Comparison of ENCODE assay signal across 11 cellular contexts in the genomic region with DNA sequence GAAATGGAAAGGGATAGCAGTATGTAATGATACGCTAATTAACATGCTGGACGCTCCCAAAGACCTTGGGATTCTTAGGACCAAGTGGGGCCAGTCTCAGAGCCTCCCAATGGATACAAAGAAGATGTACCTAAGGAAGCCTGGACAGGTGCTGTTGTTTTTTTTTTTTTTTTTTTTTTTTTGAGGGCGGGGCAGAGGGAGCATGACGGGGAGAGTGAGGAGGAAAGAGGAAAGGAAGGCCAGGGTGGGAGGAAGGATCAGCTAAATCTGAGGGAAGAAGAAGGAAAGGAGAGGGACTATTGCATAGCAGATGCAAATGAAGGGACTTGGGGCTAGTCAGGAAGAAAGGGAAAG. TPM values are rescaled to one million over a fixed set of nuclear protein-coding genes. Genes with fewer than 3 reads are reported as not detected.
DNase-seq lines count a peak whose midpoint lies in the region; ATAC-seq, FAIRE-seq and TF ChIP-seq lines count a peak whose summit lies in the region.
"Had no signal": no experiment of that assay in that cellular context is flagged by ENCODE, and none has a peak within 500 bp of the region (broad histone marks: within the 10 kb centered on the region; RNA-seq: fewer than 3 reads in every experiment).

No MANE protein-coding gene starts in this region.

- H3K27me3 Mint-ChIP-seq in activated T-cell treated with anti-CD3 and anti-CD28 coated beads, Interleukin-2, amount 50 U/mL, for 24 hours = no peaks in the 10 kb centered on the region
- H3K27me3 Mint-ChIP-seq in activated CD8-positive, alpha-beta T cell treated with anti-CD3 and anti-CD28 coated beads, Interleukin-2, amount 10 ng/mL, durations not matched to agents 7 days and 5 days (ENCODE audit: low read depth) = no peaks in the 10 kb centered on the region
- peaks cover 11 to 41% (median 22%) of the 10 kb centered on the region in 3 donors for H3K27me3 Mint-ChIP-seq in immature natural killer cell (ENCODE audit: low read depth in 3 of 3)

- BruUV-seq in HepG2 (replicated peaks; lab: Mats Ljungman, UMichigan) = no TSS peak

- H3K4me1 ChIP-seq in HepG2 (ENCODE audit: insufficient read depth, low read length) = peaks cover 59% of the 10 kb centered on the region

- H3K4me2 ChIP-seq in HepG2 (ENCODE audit: low read depth, low read length) = no peak overlapping the region

- no peak for TF ChIP-seq EP300 in HepG2 (IDR thresholded peaks at IDR 0.05; ENCODE audit: low read depth in 2 of 2, low read length in 2 of 2)
- TF ChIP-seq EP300 in HepG2 (CRISPR knock-in tag; IDR thresholded peaks at IDR 0.05; ENCODE audit: borderline replicate concordance) = no peak

- TF ChIP-seq POLR2A in HepG2 (IDR thresholded peaks at IDR 0.05; ENCODE audit: insufficient read depth in 1 of 2, low read depth in 2 of 2, low read length in 2 of 2) = no peak

- 91% methylated on average over 4 of the region's 4 CpGs for WGBS in HepG2 (ENCODE audit: low lambda C conversion rate)

- H3K27ac Mint-ChIP-seq in activated T-cell treated with anti-CD3 and anti-CD28 coated beads, Interleukin-2, amount 50 U/mL, for 24 hours = peak overlapping the region; percentile 92
- peak overlapping the region; percentile 93 for H3K27ac Mint-ChIP-seq in activated CD8-positive, alpha-beta T cell treated with anti-CD3 and anti-CD28 coated beads, Interleukin-2, amount 10 ng/mL, durations not matched to agents 7 days and 5 days
- H3K27ac Mint-ChIP-seq in immature natural killer cell = peak overlapping the region in 4 of 6 donors; percentile 87 to 97 (median 94)

- H2AFZ ChIP-seq in HepG2 (ENCODE audit: low read length) = no peak overlapping the region

- no peak overlapping the region for H3K9ac ChIP-seq in HepG2 (ENCODE audit: insufficient read depth, low read depth, low read length)

- DNase-seq in activated T-cell treated with anti-CD3 and anti-CD28 coated beads, Interleukin-2, amount 50 U/mL, for 24 hours = no peak
- DNase-seq in activated T-cell treated with anti-CD3 and anti-CD28 coated beads for 4 hours (no peak), immature natural killer cell (no peak), substantia nigra (lab: John Stamatoyannopoulos, UW) (no peak), NCI-H1694 (lab: John Stamatoyannopoulos, UW) (no peak), HepG2 (ENCODE audit: low spot score) (no peak), medulla oblongata (ENCODE audit: extremely low spot score) (no peak)
- no peak for DNase-seq in activated CD8-positive, alpha-beta T cell treated with anti-CD3 and anti-CD28 coated beads, Interleukin-2, amount 10 ng/mL, durations not matched to agents 7 days and 5 days
- DNase-seq: NCI-H446 treated with DMSO at 0.1 percent for 48 hours; SIG-M5; stimulated activated naive CD4-positive, alpha-beta T cell treated with Interleukin-2 at 50 U/mL for 16 hours had no signal

- no peak overlapping the region for H3K4me3 ChIP-seq in HepG2 (replicated peaks in 1 of 3; ENCODE audit: insufficient read depth in 1 of 3, low read depth in 2 of 3, low read length in 3 of 3)

- intact Hi-C loops in HepG2 (cut with micrococcal nuclease; ENCODE audit: unreplicated experiment) = no loop called here

- peaks cover 57% of the 10 kb centered on the region for H3K4me1 Mint-ChIP-seq in activated T-cell treated with anti-CD3 and anti-CD28 coated beads, Interleukin-2, amount 50 U/mL, for 24 hours (ENCODE audit: low read depth)
- H3K4me1 Mint-ChIP-seq in activated CD8-positive, alpha-beta T cell treated with anti-CD3 and anti-CD28 coated beads, Interleukin-2, amount 10 ng/mL, durations not matched to agents 7 days and 5 days (ENCODE audit: low read depth) = peaks cover 58% of the 10 kb centered on the region
- H3K4me1 Mint-ChIP-seq in immature natural killer cell = peaks cover 56 to 62% of the 10 kb centered on the region in 2 donors

- CTCF ChIA-PET in activated CD8-positive, alpha-beta T cell treated with anti-CD3 and anti-CD28 coated beads, Interleukin-2, amount 10 ng/mL, durations not matched to agents 7 days and 5 days (lab: Charles Lee) = interaction anchor here (1.1 to 14.0 kb wide), 5 partner anchors 22 to 217 kb away, joined by 3 to 165 read pairs (median 7); a partner anchor contains a TSS
- CTCF ChIA-PET in HepG2 (lab: Yijun Ruan, JAX; ENCODE audit: low intra/inter-chr PET ratio, low total read pairs) = no interaction called here

- no peak for FAIRE-seq in HepG2 (lab: Jason Lieb, UNC)

- TF ChIP-seq CTCF in HepG2 (CRISPR knock-in tag; IDR thresholded peaks at IDR 0.05) = no peak

- POLR2A ChIA-PET in activated CD8-positive, alpha-beta T cell treated with anti-CD3 and anti-CD28 coated beads, Interleukin-2, amount 10 ng/mL, durations not matched to agents 7 days and 5 days (lab: Charles Lee) = interaction anchor here (8.3 kb wide), 1 partner anchor 14 kb away, joined by 343 read pairs; no protein-coding TSS in a partner anchor
- POLR2A ChIA-PET in HepG2 (lab: Yijun Ruan, JAX) = interaction anchor here (2.0 kb wide), 1 partner anchor 13 kb away, joined by 11 read pairs; no protein-coding TSS in a partner anchor

- no peak for ATAC-seq in activated CD8-positive, alpha-beta T cell treated with anti-CD3 and anti-CD28 coated beads, Interleukin-2, amount 10 ng/mL, durations not matched to agents 7 days and 5 days
- no peak for ATAC-seq in HepG2

- H3K27ac ChIP-seq in substantia nigra (ENCODE audit: low read depth, low read length, poor library complexity, severe bottlenecking) = peak overlapping the region; percentile 5
- H3K27ac ChIP-seq in HepG2 (ENCODE audit: extremely low read length, insufficient read depth, low read length) = no peak overlapping the region

- in situ Hi-C loops in HepG2 (cut with HindIII; ENCODE audit: extremely low pct_ligation_motif_present, low pct_unique_long_range_greater_than_20kb) = no loop called here

- no peaks in the 10 kb centered on the region for H4K20me1 ChIP-seq in HepG2 (ENCODE audit: insufficient read depth, low read length)

- no peaks in the 10 kb centered on the region for H3K9me3 ChIP-seq in HepG2 (ENCODE audit: low read length)

- no peaks in the 10 kb centered on the region; a peak in 1 of 5 replicates for H3K27me3 ChIP-seq in HepG2 (ENCODE audit: control insufficient read depth in 1 of 2, insufficient read depth in 2 of 2, low read length in 2 of 2)

- no peak for TF ChIP-seq RAD21 in HepG2 (CRISPR knock-in tag; IDR thresholded peaks at IDR 0.05)

- peak overlapping the region; percentile 40 for H3K4me3 Mint-ChIP-seq in activated T-cell treated with anti-CD3 and anti-CD28 coated beads, Interleukin-2, amount 50 U/mL, for 24 hours
- H3K4me3 Mint-ChIP-seq in activated CD8-positive, alpha-beta T cell treated with anti-CD3 and anti-CD28 coated beads, Interleukin-2, amount 10 ng/mL, durations not matched to agents 7 days and 5 days = no peak overlapping the region
- H3K4me3 Mint-ChIP-seq in immature natural killer cell = peak overlapping the region; percentile 42 to 91 (median 86)

- H3K36me3 Mint-ChIP-seq in activated T-cell treated with anti-CD3 and anti-CD28 coated beads, Interleukin-2, amount 50 U/mL, for 24 hours (ENCODE audit: low read depth) = peaks cover 40% of the 10 kb centered on the region
- H3K36me3 Mint-ChIP-seq in activated CD8-positive, alpha-beta T cell treated with anti-CD3 and anti-CD28 coated beads, Interleukin-2, amount 10 ng/mL, durations not matched to agents 7 days and 5 days (ENCODE audit: low read depth) = peaks cover 34% of the 10 kb centered on the region
- peaks cover 0 to 13% (median 9%) of the 10 kb centered on the region in 3 donors for H3K36me3 Mint-ChIP-seq in immature natural killer cell

- H3K79me2 ChIP-seq in HepG2 (ENCODE audit: insufficient read depth, low read length) = peaks cover 18% of the 10 kb centered on the region

- peaks cover 1 to 7% of the 10 kb centered on the region in 2 experiments; a peak in 3 of 5 replicates for H3K36me3 ChIP-seq in HepG2 (replicated peaks in 1 of 2; ENCODE audit: control insufficient read depth in 1 of 2, insufficient read depth in 2 of 2, low read length in 2 of 2)

- no peaks in the 10 kb centered on the region for H3K9me3 Mint-ChIP-seq in activated T-cell treated with anti-CD3 and anti-CD28 coated beads, Interleukin-2, amount 50 U/mL, for 24 hours
- H3K9me3 Mint-ChIP-seq in activated CD8-positive, alpha-beta T cell treated with anti-CD3 and anti-CD28 coated beads, Interleukin-2, amount 10 ng/mL, durations not matched to agents 7 days and 5 days (ENCODE audit: insufficient read depth) = no peaks in the 10 kb centered on the region
- no peaks in the 10 kb centered on the region for H3K9me3 Mint-ChIP-seq in immature natural killer cell

RNA-seq across cellular contexts. Expression of a gene that starts 2.5 kb away (rescaled TPM):
- 10 to 100 TPM; 56.3 to 56.7 TPM for total RNA-seq in activated CD8-positive, alpha-beta T cell treated with anti-CD3 and anti-CD28 coated beads, Interleukin-2, amount 10 ng/mL, durations not matched to agents 7 days and 5 days
- polyA plus RNA-seq in immature natural killer cell (10 to 100 TPM; 33.6 to 93.6 (median 39.5) TPM), HepG2 (2011; rRNA removed) (17.2 and 19.6 TPM in 2 replicates)
- total RNA-seq in HepG2 (2016; rRNA removed; fragmentation: Illumina TruSeq; extraction: Trizol) = 2.0 and 3.9 TPM in 2 replicates
- total RNA-seq in HepG2 (2016; cell fraction: cytosol; rRNA removed; fragmentation: Illumina TruSeq; extraction: Trizol; ENCODE audit: low read depth) = 4.1 and 5.2 TPM in 2 replicates
- total RNA-seq in HepG2 (2016; cell fraction: insoluble cytoplasmic fraction; rRNA removed; fragmentation: Illumina TruSeq; extraction: Trizol) = 1.9 and 3.4 TPM in 2 replicates
- total RNA-seq in HepG2 (2016; cell fraction: membrane; rRNA removed; fragmentation: Illumina TruSeq; extraction: Trizol) = 3.2 and 3.4 TPM in 2 replicates
- total RNA-seq in HepG2 (2016; cell fraction: nucleus; rRNA removed; fragmentation: Illumina TruSeq; extraction: Trizol) = 6.5 and 7.1 TPM in 2 replicates
- polyA plus RNA-seq in HepG2 (2011; cell fraction: cytosol; rRNA removed) = 10.1 and 13.2 TPM in 2 replicates
- 40.7 and 63.7 TPM in 2 replicates for polyA plus RNA-seq in HepG2 (2011; cell fraction: nucleus; rRNA removed)
- polyA plus RNA-seq in HepG2 (2012) = 29.0 and 34.1 TPM in 2 replicates
- polyA plus RNA-seq in HepG2 (2016; cell fraction: cytosol; fragmentation: Illumina TruSeq; extraction: Trizol; ENCODE audit: low read depth) = 2.0 and 2.2 TPM in 2 replicates
- polyA plus RNA-seq in HepG2 (2016; cell fraction: insoluble cytoplasmic fraction; fragmentation: Illumina TruSeq; extraction: Trizol; ENCODE audit: low read depth) = 7.1 and 8.5 TPM in 2 replicates
- 4.9 and 5.5 TPM in 2 replicates for polyA plus RNA-seq in HepG2 (2016; cell fraction: membrane; fragmentation: Illumina TruSeq; extraction: Trizol; ENCODE audit: low read depth)
- 35.4 and 36.0 TPM in 2 replicates for polyA plus RNA-seq in HepG2 (2016; cell fraction: nucleus; fragmentation: Illumina TruSeq; extraction: Trizol; ENCODE audit: insufficient read depth, low read depth)
- 6.8 and 7.6 TPM in 2 replicates for polyA minus RNA-seq in HepG2 (2011; rRNA and poly(A)+ RNA removed; ENCODE audit: low replicate concordance)
- polyA minus RNA-seq in HepG2 (2011; cell fraction: cytosol; rRNA and poly(A)+ RNA removed) = 3.4 and 6.6 TPM in 2 replicates
- polyA minus RNA-seq in HepG2 (2011; cell fraction: nucleus; rRNA and poly(A)+ RNA removed) = 10.8 and 14.9 TPM in 2 replicates

RNA-seq across cellular contexts. Expression of a gene that starts 8.0 kb away (rescaled TPM):
- total RNA-seq in activated CD8-positive, alpha-beta T cell treated with anti-CD3 and anti-CD28 coated beads, Interleukin-2, amount 10 ng/mL, durations not matched to agents 7 days and 5 days = 10 to 100 TPM; 35.0 to 38.1 TPM
- polyA plus RNA-seq in immature natural killer cell (1 to 10 TPM; 3.5 to 8.5 (median 4.5) TPM), HepG2 (2011; rRNA removed) (3.6 and 5.2 TPM in 2 replicates)
- 2.6 and 5.5 TPM in 2 replicates for total RNA-seq in HepG2 (2016; rRNA removed; fragmentation: Illumina TruSeq; extraction: Trizol)
- 1.8 and 2.9 TPM in 2 replicates for total RNA-seq in HepG2 (2016; cell fraction: cytosol; rRNA removed; fragmentation: Illumina TruSeq; extraction: Trizol; ENCODE audit: low read depth)
- 3.2 and 5.8 TPM in 2 replicates for total RNA-seq in HepG2 (2016; cell fraction: insoluble cytoplasmic fraction; rRNA removed; fragmentation: Illumina TruSeq; extraction: Trizol)
- 1.4 and 1.9 TPM in 2 replicates for total RNA-seq in HepG2 (2016; cell fraction: membrane; rRNA removed; fragmentation: Illumina TruSeq; extraction: Trizol)
- total RNA-seq in HepG2 (2016; cell fraction: nucleus; rRNA removed; fragmentation: Illumina TruSeq; extraction: Trizol) = 4.1 and 4.3 TPM in 2 replicates
- polyA plus RNA-seq in HepG2 (2011; cell fraction: cytosol; rRNA removed) = 1.3 and 1.4 TPM in 2 replicates
- 32.0 and 32.6 TPM in 2 replicates for polyA plus RNA-seq in HepG2 (2011; cell fraction: nucleus; rRNA removed)
- 7.8 and 11.4 TPM in 2 replicates for polyA plus RNA-seq in HepG2 (2012)
- 0.38 and 0.70 TPM in 2 replicates for polyA plus RNA-seq in HepG2 (2016; cell fraction: cytosol; fragmentation: Illumina TruSeq; extraction: Trizol; ENCODE audit: low read depth)
- polyA plus RNA-seq in HepG2 (2016; cell fraction: insoluble cytoplasmic fraction; fragmentation: Illumina TruSeq; extraction: Trizol; ENCODE audit: low read depth) = 2.2 and 3.6 TPM in 2 replicates
- 0.49 and 0.90 TPM in 2 replicates for polyA plus RNA-seq in HepG2 (2016; cell fraction: membrane; fragmentation: Illumina TruSeq; extraction: Trizol; ENCODE audit: low read depth)
- polyA plus RNA-seq in HepG2 (2016; cell fraction: nucleus; fragmentation: Illumina TruSeq; extraction: Trizol; ENCODE audit: insufficient read depth, low read depth) = 13.1 and 17.6 TPM in 2 replicates
- polyA minus RNA-seq in HepG2 (2011; rRNA and poly(A)+ RNA removed; ENCODE audit: low replicate concordance) = 11.1 and 12.7 TPM in 2 replicates
- 3.8 and 6.2 TPM in 2 replicates for polyA minus RNA-seq in HepG2 (2011; cell fraction: cytosol; rRNA and poly(A)+ RNA removed)
- polyA minus RNA-seq in HepG2 (2011; cell fraction: nucleus; rRNA and poly(A)+ RNA removed) = 10.4 and 10.7 TPM in 2 replicates

RNA-seq across cellular contexts. Expression of a gene that starts 16.0 kb away (rescaled TPM):
- 10 to 100 TPM; 39.6 to 44.1 TPM for total RNA-seq in activated CD8-positive, alpha-beta T cell treated with anti-CD3 and anti-CD28 coated beads, Interleukin-2, amount 10 ng/mL, durations not matched to agents 7 days and 5 days
- polyA plus RNA-seq in immature natural killer cell (10 to 100 TPM; 53.3 to 69.3 (median 64.0) TPM), HepG2 (2011; rRNA removed) (4.5 and 7.2 TPM in 2 replicates)
- total RNA-seq in HepG2 (2016; rRNA removed; fragmentation: Illumina TruSeq; extraction: Trizol) = 3.8 and 15.3 TPM in 2 replicates
- total RNA-seq in HepG2 (2016; cell fraction: cytosol; rRNA removed; fragmentation: Illumina TruSeq; extraction: Trizol; ENCODE audit: low read depth) = 138 and 159 TPM in 2 replicates
- total RNA-seq in HepG2 (2016; cell fraction: insoluble cytoplasmic fraction; rRNA removed; fragmentation: Illumina TruSeq; extraction: Trizol) = 4.0 and 13.1 TPM in 2 replicates
- total RNA-seq in HepG2 (2016; cell fraction: membrane; rRNA removed; fragmentation: Illumina TruSeq; extraction: Trizol) = 25.0 and 29.6 TPM in 2 replicates
- 18.7 and 21.8 TPM in 2 replicates for total RNA-seq in HepG2 (2016; cell fraction: nucleus; rRNA removed; fragmentation: Illumina TruSeq; extraction: Trizol)
- 5.0 and 5.5 TPM in 2 replicates for polyA plus RNA-seq in HepG2 (2011; cell fraction: cytosol; rRNA removed)
- polyA plus RNA-seq in HepG2 (2011; cell fraction: nucleus; rRNA removed) = 3.9 and 4.3 TPM in 2 replicates
- polyA plus RNA-seq in HepG2 (2012) = 2.6 and 3.6 TPM in 2 replicates
- polyA plus RNA-seq in HepG2 (2016; cell fraction: cytosol; fragmentation: Illumina TruSeq; extraction: Trizol; ENCODE audit: low read depth) = 2.4 and 3.4 TPM in 2 replicates
- polyA plus RNA-seq in HepG2 (2016; cell fraction: insoluble cytoplasmic fraction; fragmentation: Illumina TruSeq; extraction: Trizol; ENCODE audit: low read depth) = 3.4 and 3.5 TPM in 2 replicates
- 2.1 and 3.3 TPM in 2 replicates for polyA plus RNA-seq in HepG2 (2016; cell fraction: membrane; fragmentation: Illumina TruSeq; extraction: Trizol; ENCODE audit: low read depth)
- polyA plus RNA-seq in HepG2 (2016; cell fraction: nucleus; fragmentation: Illumina TruSeq; extraction: Trizol; ENCODE audit: insufficient read depth, low read depth) = 4.5 and 4.6 TPM in 2 replicates
- polyA minus RNA-seq in HepG2 (2011; rRNA and poly(A)+ RNA removed; ENCODE audit: low replicate concordance) = 121 and 165 TPM in 2 replicates
- 34.2 and 36.5 TPM in 2 replicates for polyA minus RNA-seq in HepG2 (2011; cell fraction: cytosol; rRNA and poly(A)+ RNA removed)
- 79.1 and 96.4 TPM in 2 replicates for polyA minus RNA-seq in HepG2 (2011; cell fraction: nucleus; rRNA and poly(A)+ RNA removed)

RNA-seq across cellular contexts. Expression of a gene that starts 29.8 kb away (rescaled TPM):
- total RNA-seq in activated CD8-positive, alpha-beta T cell treated with anti-CD3 and anti-CD28 coated beads, Interleukin-2, amount 10 ng/mL, durations not matched to agents 7 days and 5 days = 10 to 100 TPM; 12.7 TPM
- 10 to 100 TPM; 24.0 to 38.8 (median 27.5) TPM for polyA plus RNA-seq in immature natural killer cell
- 5.1 and 5.3 TPM in 2 replicates for total RNA-seq in HepG2 (2016; rRNA removed; fragmentation: Illumina TruSeq; extraction: Trizol)
- total RNA-seq in HepG2 (2016; cell fraction: cytosol; rRNA removed; fragmentation: Illumina TruSeq; extraction: Trizol; ENCODE audit: low read depth) = 1.3 and 1.4 TPM in 2 replicates
- total RNA-seq in HepG2 (2016; cell fraction: insoluble cytoplasmic fraction; rRNA removed; fragmentation: Illumina TruSeq; extraction: Trizol) = 4.3 and 5.3 TPM in 2 replicates
- 3.0 and 3.2 TPM in 2 replicates for total RNA-seq in HepG2 (2016; cell fraction: membrane; rRNA removed; fragmentation: Illumina TruSeq; extraction: Trizol)
- total RNA-seq in HepG2 (2016; cell fraction: nucleus; rRNA removed; fragmentation: Illumina TruSeq; extraction: Trizol) = 2.1 and 2.4 TPM in 2 replicates
- 2.0 and 3.2 TPM in 2 replicates for polyA plus RNA-seq in HepG2 (2011; rRNA removed)
- polyA plus RNA-seq in HepG2 (2011; cell fraction: cytosol; rRNA removed) = 3.3 and 3.8 TPM in 2 replicates
- 1.8 and 2.1 TPM in 2 replicates for polyA plus RNA-seq in HepG2 (2011; cell fraction: nucleus; rRNA removed)
- 2.9 and 3.6 TPM in 2 replicates for polyA plus RNA-seq in HepG2 (2012)
- 1.1 TPM in 2 replicates for polyA plus RNA-seq in HepG2 (2016; cell fraction: cytosol; fragmentation: Illumina TruSeq; extraction: Trizol; ENCODE audit: low read depth)
- 4.1 and 5.6 TPM in 2 replicates for polyA plus RNA-seq in HepG2 (2016; cell fraction: insoluble cytoplasmic fraction; fragmentation: Illumina TruSeq; extraction: Trizol; ENCODE audit: low read depth)
- 1.5 and 1.8 TPM in 2 replicates for polyA plus RNA-seq in HepG2 (2016; cell fraction: membrane; fragmentation: Illumina TruSeq; extraction: Trizol; ENCODE audit: low read depth)
- 2.6 and 2.8 TPM in 2 replicates for polyA plus RNA-seq in HepG2 (2016; cell fraction: nucleus; fragmentation: Illumina TruSeq; extraction: Trizol; ENCODE audit: insufficient read depth, low read depth)
- polyA minus RNA-seq in HepG2 (2011; rRNA and poly(A)+ RNA removed; ENCODE audit: low replicate concordance) = 6.1 and 8.3 TPM in 2 replicates
- polyA minus RNA-seq in HepG2 (2011; cell fraction: cytosol; rRNA and poly(A)+ RNA removed) = 2.1 and 3.3 TPM in 2 replicates
- polyA minus RNA-seq in HepG2 (2011; cell fraction: nucleus; rRNA and poly(A)+ RNA removed) = 1.2 and 1.9 TPM in 2 replicates

RNA-seq across cellular contexts. Expression of a gene that starts 36.3 kb away (rescaled TPM):
- total RNA-seq in activated CD8-positive, alpha-beta T cell treated with anti-CD3 and anti-CD28 coated beads, Interleukin-2, amount 10 ng/mL, durations not matched to agents 7 days and 5 days = under 1 TPM in 1 of 2 experiments, not detected in 1; 0.29 TPM
- not detected for polyA plus RNA-seq in immature natural killer cell
- total RNA-seq in HepG2 (2016; rRNA removed; fragmentation: Illumina TruSeq; extraction: Trizol) = not detected in 2 replicates
- not detected in 2 replicates for total RNA-seq in HepG2 (2016; cell fraction: cytosol; rRNA removed; fragmentation: Illumina TruSeq; extraction: Trizol; ENCODE audit: low read depth)
- total RNA-seq in HepG2 (2016; cell fraction: insoluble cytoplasmic fraction; rRNA removed; fragmentation: Illumina TruSeq; extraction: Trizol) = not detected in 2 replicates
- total RNA-seq in HepG2 (2016; cell fraction: membrane; rRNA removed; fragmentation: Illumina TruSeq; extraction: Trizol) = not detected in 2 replicates
- total RNA-seq in HepG2 (2016; cell fraction: nucleus; rRNA removed; fragmentation: Illumina TruSeq; extraction: Trizol) = not detected in 2 replicates
- polyA plus RNA-seq in HepG2 (2011; rRNA removed) = not detected in 2 replicates
- polyA plus RNA-seq in HepG2 (2011; cell fraction: cytosol; rRNA removed) = not detected in 2 replicates
- polyA plus RNA-seq in HepG2 (2011; cell fraction: nucleus; rRNA removed) = 0.42 and 0.50 TPM in 2 replicates
- 0.11 TPM in 1 of 2 replicates, not detected in the other for polyA plus RNA-seq in HepG2 (2012)
- polyA plus RNA-seq in HepG2 (2016; cell fraction: cytosol; fragmentation: Illumina TruSeq; extraction: Trizol; ENCODE audit: low read depth) = not detected in 2 replicates
- not detected in 2 replicates for polyA plus RNA-seq in HepG2 (2016; cell fraction: insoluble cytoplasmic fraction; fragmentation: Illumina TruSeq; extraction: Trizol; ENCODE audit: low read depth)
- not detected in 2 replicates for polyA plus RNA-seq in HepG2 (2016; cell fraction: membrane; fragmentation: Illumina TruSeq; extraction: Trizol; ENCODE audit: low read depth)
- not detected in 2 replicates for polyA plus RNA-seq in HepG2 (2016; cell fraction: nucleus; fragmentation: Illumina TruSeq; extraction: Trizol; ENCODE audit: insufficient read depth, low read depth)
- polyA minus RNA-seq in HepG2 (2011; rRNA and poly(A)+ RNA removed; ENCODE audit: low replicate concordance) = 3.9 TPM in 1 of 2 replicates, not detected in the other
- not detected in 2 replicates for polyA minus RNA-seq in HepG2 (2011; cell fraction: cytosol; rRNA and poly(A)+ RNA removed)
- not detected in 2 replicates for polyA minus RNA-seq in HepG2 (2011; cell fraction: nucleus; rRNA and poly(A)+ RNA removed)

Comparison
In these comparisons a context has a peak if more than half of its experiments do, and no peak if none do; other contexts are left out.
1. RNA of a gene that starts 2.5 kb away (total RNA-seq): 56.3 to 56.7 TPM in activated CD8-positive, alpha-beta T cell treated with anti-CD3 and anti-CD28 coated beads, Interleukin-2, amount 10 ng/mL, durations not matched to agents 7 days and 5 days; 1.9 to 7.1 TPM in HepG2; every median in the first group is over 4 times any median in the second.
2. RNA of a gene that starts 8.0 kb away (total RNA-seq): 35.0 to 38.1 TPM in activated CD8-positive, alpha-beta T cell treated with anti-CD3 and anti-CD28 coated beads, Interleukin-2, amount 10 ng/mL, durations not matched to agents 7 days and 5 days; 1.4 to 5.8 TPM in HepG2; every median in the first group is over 4 times any median in the second.
3. Peak in every context shown above with its lines, with median percentiles within 50 percentile points of each other: H3K27ac Mint-ChIP-seq.